ENCODE assay signal across 22 cellular contexts in genomic region chr5:138498381-138498780, GRCh38. TPM values are rescaled to one million over a fixed set of nuclear protein-coding genes. Genes with fewer than 3 reads are reported as not detected.
DNase-seq lines count a peak whose midpoint lies in the region; ATAC-seq, FAIRE-seq and TF ChIP-seq lines count a peak whose summit lies in the region.
"Had no signal": no experiment of that assay in that cellular context is flagged by ENCODE, and none has a peak within 500 bp of the region (broad histone marks: within the 10 kb centered on the region; RNA-seq: fewer than 3 reads in every experiment).

No MANE protein-coding gene starts in this region.

- no peak for TF ChIP-seq RAD21 in K562 (CRISPR knock-in tag; conservative IDR thresholded peaks at IDR 0.05 in 1 of 2, IDR thresholded peaks at IDR 0.05 in 1 of 2)

- POLR2A ChIA-PET in K562 (lab: Yijun Ruan, JAX), result interaction anchor here (0.6 to 2.9 kb wide), 3 partner anchors 12 to 292 kb away, joined by 3 to 11 read pairs (median 6); partner anchors contain the start of gene EGR1

- no peak overlapping the region for H4K91ac ChIP-seq in mesenchymal stem cell (ENCODE audit: low read length)

- H3K9me1 ChIP-seq in K562 (ENCODE audit: control insufficient read depth, insufficient read depth, low read length), result no peaks in the 10 kb centered on the region

- WGBS in K562 (ENCODE audit: insufficient coverage, low coverage, missing lambda C conversion rate), result 6% methylated on average over 4 of the region's 4 CpGs
- WGBS in mesenchymal stem cell, result 90% methylated on average over 3 of the region's 4 CpGs

- H3K27me3 ChIP-seq in K562 (ENCODE audit: control insufficient read depth in 2 of 2, insufficient read depth in 2 of 2, low read length in 2 of 2) (no peaks in the 10 kb centered on the region), mesenchymal stem cell (ENCODE audit: control insufficient read depth in 1 of 2, insufficient read depth in 1 of 2, low read length in 2 of 2) (no peaks in the 10 kb centered on the region)
- H3K27me3 ChIP-seq: BE2C, BLaER1 had no signal

- intact Hi-C loops in K562 (cut with micrococcal nuclease), result no loop called here

- no peaks in the 10 kb centered on the region for H3K9me3 ChIP-seq in K562 (replicated peaks; ENCODE audit: control insufficient read depth, insufficient read depth, low read depth, low read length)
- H3K9me3 ChIP-seq in mesenchymal stem cell (ENCODE audit: control insufficient read depth, low read length), result no peaks in the 10 kb centered on the region
- H3K9me3 ChIP-seq: BE2C, BLaER1 had no signal

- no peak overlapping the region for H3K23ac ChIP-seq in mesenchymal stem cell (ENCODE audit: low read length in 2 of 2)

- in situ Hi-C loops in K562 (cut with MboI), result no loop called here

- no peak for TF ChIP-seq EP300 in K562 (IDR thresholded peaks at IDR 0.05; ENCODE audit: low read length)

- H3K9ac ChIP-seq in K562 (ENCODE audit: insufficient read depth in 1 of 2, low read depth in 2 of 2, low read length in 2 of 2) (no peak overlapping the region), mesenchymal stem cell (ENCODE audit: low read length) (no peak overlapping the region)
- H3K9ac ChIP-seq: BLaER1 had no signal

- H3K79me2 ChIP-seq in K562 (ENCODE audit: control insufficient read depth, insufficient read depth, low read length), result no peaks in the 10 kb centered on the region; the same call in 2 of the 3 replicates

- peaks cover 2% of the 10 kb centered on the region for H3K79me1 ChIP-seq in mesenchymal stem cell (replicated peaks; ENCODE audit: low read length, poor library complexity, severe bottlenecking)

- H3K4me3 ChIP-seq in K562 (no peak overlapping the region), fibroblast of the aortic adventitia (ENCODE audit: low read depth, low read length) (no peak overlapping the region), mesenchymal stem cell (ENCODE audit: insufficient read depth in 1 of 2, low read depth in 1 of 2, low read length in 2 of 2) (no peak overlapping the region)
- H3K4me3 ChIP-seq: BLaER1 had no signal

- FAIRE-seq in K562 (lab: Jason Lieb, UNC), result no peak
- no peak for FAIRE-seq in urothelium cell line (lab: Jason Lieb, UNC)
- FAIRE-seq: A204.1, G401.6, GM12891 had no signal

- BruUV-seq in K562 (replicated peaks; lab: Mats Ljungman, UMichigan), result no TSS peak

- H3K14ac ChIP-seq in mesenchymal stem cell (ENCODE audit: low read length in 2 of 2), result no peak overlapping the region

- H3K18ac ChIP-seq in mesenchymal stem cell (ENCODE audit: low read depth in 1 of 2, low read length in 2 of 2), result no peak overlapping the region

- no peak overlapping the region for H2BK15ac ChIP-seq in mesenchymal stem cell (ENCODE audit: low read depth, poor library complexity, severe bottlenecking)

- no peak overlapping the region for H2AK5ac ChIP-seq in mesenchymal stem cell (ENCODE audit: low read length, severe bottlenecking)

- H4K20me1 ChIP-seq in K562 (replicated peaks; ENCODE audit: control insufficient read depth, insufficient read depth, low read length), result no peaks in the 10 kb centered on the region

- CTCF ChIA-PET in K562 (lab: Yijun Ruan, JAX; ENCODE audit: low intra/inter-chr PET ratio), result interaction anchor here (1.6 kb wide), 1 partner anchor 34 kb away, joined by 3 read pairs; no protein-coding TSS in a partner anchor

- no peak overlapping the region for H2BK12ac ChIP-seq in mesenchymal stem cell (ENCODE audit: low read length in 2 of 2)

- no peak overlapping the region for H3K4ac ChIP-seq in mesenchymal stem cell (ENCODE audit: low read depth in 1 of 2, low read length in 2 of 2)

- H3K4me1 ChIP-seq in K562 (replicated peaks in 1 of 2; ENCODE audit: control insufficient read depth in 2 of 2, insufficient read depth in 2 of 2, low read length in 2 of 2) (peaks cover 5 to 7% of the 10 kb centered on the region in 2 experiments; a peak in 4 of 5 replicates), mesenchymal stem cell (ENCODE audit: control insufficient read depth, insufficient read depth, low read depth, low read length) (peaks cover 2% of the 10 kb centered on the region)

- H3K27ac ChIP-seq in K562 (ENCODE audit: extremely low read depth, low read depth, low read length) (no peak overlapping the region), mesenchymal stem cell (ENCODE audit: low read length, poor library complexity, severe bottlenecking) (no peak overlapping the region)
- H3K27ac ChIP-seq: BLaER1 had no signal

- ATAC-seq in K562, result no peak
- ATAC-seq in GM18861 (IDR thresholded peaks at IDR 0.05; ENCODE audit: unreplicated experiment), result no peak

- no peak overlapping the region for H4K8ac ChIP-seq in mesenchymal stem cell (ENCODE audit: low read length)

- no peak for TF ChIP-seq CTCF in K562 (IDR thresholded peaks at IDR 0.05 in 2 of 3, conservative IDR thresholded peaks at IDR 0.05 in 1 of 3; ENCODE audit: insufficient read depth in 2 of 3, low read depth in 1 of 3, low read length in 3 of 3)
- no peak for TF ChIP-seq CTCF in fibroblast of the aortic adventitia (IDR thresholded peaks at IDR 0.05; ENCODE audit: insufficient read depth, low read length)

- H2BK5ac ChIP-seq in mesenchymal stem cell (ENCODE audit: low read depth, low read length, poor library complexity, severe bottlenecking), result no peak overlapping the region

- H2AFZ ChIP-seq in K562 (ENCODE audit: low read depth, low read length) (no peak overlapping the region), mesenchymal stem cell (ENCODE audit: low read depth, low read length) (no peak overlapping the region)

- DNase-seq in K562 (ENCODE audit: extremely low read depth in 1 of 4, low spot score in 3 of 4), result no peak
- DNase-seq in dermis microvascular lymphatic vessel endothelial cell (ENCODE audit: low read depth in 2 of 2), result peak; percentile 5 to 23
- peak; percentile 22 for DNase-seq in fibroblast of the aortic adventitia (ENCODE audit: low read depth)
- DNase-seq in urothelium cell line (ENCODE audit: low spot score), result no peak
- no peak for DNase-seq in SIG-M5 (lab: John Stamatoyannopoulos, UW)
- no peak for DNase-seq in mesenchymal stem cell
- DNase-seq: 8988T; ACHN; BE2C; C1 segment of cervical spinal cord; CD4-positive, alpha-beta memory T cell; CD4-positive, CD25-positive, alpha-beta regulatory T cell; CD8-positive, alpha-beta memory T cell; COR-L47; DMS79 treated with DMSO at 0.1 percent for 48 hours; GF-D8 had no signal

- no peak overlapping the region for H2BK120ac ChIP-seq in mesenchymal stem cell (ENCODE audit: low read depth, low read length)

- no peaks in the 10 kb centered on the region for H3K36me3 ChIP-seq in K562 (ENCODE audit: control insufficient read depth, insufficient read depth, low read length)
- no peaks in the 10 kb centered on the region for H3K36me3 ChIP-seq in mesenchymal stem cell (ENCODE audit: control insufficient read depth in 1 of 2, insufficient read depth in 2 of 2, low read depth in 1 of 2, low read length in 2 of 2)
- H3K36me3 ChIP-seq: BE2C, BLaER1 had no signal

- no peak overlapping the region for H3K4me2 ChIP-seq in K562 (ENCODE audit: insufficient read depth, low read length)
- H3K4me2 ChIP-seq in mesenchymal stem cell (ENCODE audit: low read length, poor library complexity, severe bottlenecking), result no peak overlapping the region
- H3K4me2 ChIP-seq: BLaER1 had no signal

- TF ChIP-seq POLR2A in K562 (conservative IDR thresholded peaks at IDR 0.05), result no peak

RNA-seq across cellular contexts. Expression of gene EGR1, which starts 33.1 kb away (rescaled TPM):
- total RNA-seq in K562 (2011; cell fraction: chromatin; rRNA removed; ENCODE audit: low replicate concordance), result 105 and 112 TPM in 2 replicates
- total RNA-seq in K562 (2011; cell fraction: nucleolus; rRNA removed), result 51.7 and 57.5 TPM in 2 replicates
- total RNA-seq in K562 (2011; cell fraction: nucleoplasm; rRNA removed), result 70.1 and 77.6 TPM in 2 replicates
- 10.1 and 32.7 TPM in 2 replicates for total RNA-seq in K562 (2014; rRNA removed)
- total RNA-seq in K562 (2014; rRNA removed; fragmentation: Illumina TruSeq; extraction: Trizol), result 12.0 and 19.7 TPM in 2 replicates
- total RNA-seq in K562 (2015; rRNA removed; fragmentation: Illumina TruSeq; extraction: Trizol), result 1.3 and 1.7 TPM in 2 replicates
- total RNA-seq in K562 (2021), result 77.0 and 135 TPM in 2 replicates
- 9.0 and 12.2 TPM in 2 replicates for polyA plus RNA-seq in K562 (2011; rRNA removed)
- 10.0 and 22.8 TPM in 2 replicates for polyA plus RNA-seq in K562 (2011; cell fraction: cytosol; rRNA removed)
- polyA plus RNA-seq in K562 (2011; cell fraction: nucleus; rRNA removed), result 25.0 and 99.0 TPM in 2 replicates
- 195 and 197 TPM in 2 replicates for polyA plus RNA-seq in K562 (2012)
- polyA plus RNA-seq in K562 (2014; fragmentation: Illumina TruSeq; extraction: Trizol), result 78.6 and 132 TPM in 2 replicates
- 10 to 100 TPM; 21.5 to 43.6 TPM for polyA plus RNA-seq in K562 (2014; fragmentation: Nextera tagmentation; extraction: Ambion mirVana)
- 54.7 and 102 TPM in 2 replicates for polyA plus RNA-seq in K562 (2014; rRNA removed)
- polyA minus RNA-seq in K562 (2011; rRNA and poly(A)+ RNA removed), result 8.4 and 15.0 TPM in 2 replicates
- 36.2 and 53.5 TPM in 2 replicates for polyA minus RNA-seq in K562 (2011; cell fraction: cytosol; rRNA and poly(A)+ RNA removed)
- polyA minus RNA-seq in K562 (2011; cell fraction: nucleus; rRNA and poly(A)+ RNA removed), result 13.7 and 30.8 TPM in 2 replicates
- total RNA-seq in dermis microvascular lymphatic vessel endothelial cell, result 0.90 and 3.7 TPM in 2 replicates
- 1.6 and 6.3 TPM in 2 replicates for total RNA-seq in fibroblast of the aortic adventitia (ENCODE audit: low replicate concordance)
- 459 TPM for polyA plus RNA-seq in mesenchymal stem cell (2013, experiment 1 of 2)
- 434 TPM for polyA plus RNA-seq in mesenchymal stem cell (2013, experiment 2 of 2)

RNA-seq across cellular contexts. Expression of gene ETF1, which starts 44.7 kb away (rescaled TPM):
- 43.7 and 83.9 TPM in 2 replicates for total RNA-seq in K562 (2011; cell fraction: chromatin; rRNA removed; ENCODE audit: low replicate concordance)
- 26.2 and 27.1 TPM in 2 replicates for total RNA-seq in K562 (2011; cell fraction: nucleolus; rRNA removed)
- 53.3 and 65.5 TPM in 2 replicates for total RNA-seq in K562 (2011; cell fraction: nucleoplasm; rRNA removed)
- total RNA-seq in K562 (2014; rRNA removed), result 149 and 157 TPM in 2 replicates
- total RNA-seq in K562 (2014; rRNA removed; fragmentation: Illumina TruSeq; extraction: Trizol), result 190 and 225 TPM in 2 replicates
- total RNA-seq in K562 (2015; rRNA removed; fragmentation: Illumina TruSeq; extraction: Trizol), result 146 and 159 TPM in 2 replicates
- 189 and 209 TPM in 2 replicates for total RNA-seq in K562 (2021)
- 113 and 179 TPM in 2 replicates for polyA plus RNA-seq in K562 (2011; rRNA removed)
- polyA plus RNA-seq in K562 (2011; cell fraction: cytosol; rRNA removed), result 43.2 and 61.7 TPM in 2 replicates
- 33.0 and 41.2 TPM in 2 replicates for polyA plus RNA-seq in K562 (2011; cell fraction: nucleus; rRNA removed)
- polyA plus RNA-seq in K562 (2012), result 93.8 and 122 TPM in 2 replicates
- polyA plus RNA-seq in K562 (2014; fragmentation: Illumina TruSeq; extraction: Trizol), result 162 and 198 TPM in 2 replicates
- polyA plus RNA-seq in K562 (2014; fragmentation: Nextera tagmentation; extraction: Ambion mirVana), result 10 to 100 TPM; 53.7 to 57.3 TPM
- polyA plus RNA-seq in K562 (2014; rRNA removed), result 137 and 164 TPM in 2 replicates
- polyA minus RNA-seq in K562 (2011; rRNA and poly(A)+ RNA removed), result 249 and 254 TPM in 2 replicates
- 67.7 and 94.2 TPM in 2 replicates for polyA minus RNA-seq in K562 (2011; cell fraction: cytosol; rRNA and poly(A)+ RNA removed)
- polyA minus RNA-seq in K562 (2011; cell fraction: nucleus; rRNA and poly(A)+ RNA removed), result 25.3 and 40.0 TPM in 2 replicates
- 87.4 and 96.5 TPM in 2 replicates for total RNA-seq in dermis microvascular lymphatic vessel endothelial cell
- total RNA-seq in fibroblast of the aortic adventitia (ENCODE audit: low replicate concordance), result 72.0 and 112 TPM in 2 replicates
- 93.4 TPM for polyA plus RNA-seq in mesenchymal stem cell (2013, experiment 1 of 2)
- 96.7 TPM for polyA plus RNA-seq in mesenchymal stem cell (2013, experiment 2 of 2)

RNA-seq across cellular contexts. Expression of gene REEP2, which starts 59.5 kb away (rescaled TPM):
- 0.30 and 2.6 TPM in 2 replicates for total RNA-seq in K562 (2011; cell fraction: chromatin; rRNA removed; ENCODE audit: low replicate concordance)
- total RNA-seq in K562 (2011; cell fraction: nucleolus; rRNA removed), result 0.67 and 0.92 TPM in 2 replicates
- total RNA-seq in K562 (2011; cell fraction: nucleoplasm; rRNA removed), result 0.76 and 1.8 TPM in 2 replicates
- total RNA-seq in K562 (2014; rRNA removed) (0.09 and 0.49 TPM in 2 replicates), K562 (2014; rRNA removed; fragmentation: Illumina TruSeq; extraction: Trizol) (0.11 TPM in 1 of 2 replicates, not detected in the other), K562 (2015; rRNA removed; fragmentation: Illumina TruSeq; extraction: Trizol) (0.26 and 0.29 TPM in 2 replicates), K562 (2021) (0.44 and 0.63 TPM in 2 replicates), dermis microvascular lymphatic vessel endothelial cell (1.2 and 1.6 TPM in 2 replicates), fibroblast of the aortic adventitia (ENCODE audit: low replicate concordance) (1.1 and 6.1 TPM in 2 replicates)
- polyA plus RNA-seq in K562 (2011; rRNA removed) (0.69 and 1.1 TPM in 2 replicates), K562 (2014; fragmentation: Illumina TruSeq; extraction: Trizol) (0.13 and 0.54 TPM in 2 replicates), K562 (2014; fragmentation: Nextera tagmentation; extraction: Ambion mirVana) (under 1 TPM in 1 of 2 experiments, not detected in 1; 0.03 TPM), K562 (2014; rRNA removed) (0.05 and 0.32 TPM in 2 replicates)
- polyA plus RNA-seq in K562 (2011; cell fraction: cytosol; rRNA removed), result 1.3 and 1.6 TPM in 2 replicates
- polyA plus RNA-seq in K562 (2011; cell fraction: nucleus; rRNA removed), result 2.2 and 3.1 TPM in 2 replicates
- 0.42 TPM in 2 replicates for polyA plus RNA-seq in K562 (2012)
- 0.99 and 2.2 TPM in 2 replicates for polyA minus RNA-seq in K562 (2011; rRNA and poly(A)+ RNA removed)
- polyA minus RNA-seq in K562 (2011; cell fraction: cytosol; rRNA and poly(A)+ RNA removed), result 0.95 TPM in 1 of 2 replicates, not detected in the other
- polyA minus RNA-seq in K562 (2011; cell fraction: nucleus; rRNA and poly(A)+ RNA removed), result 0.11 and 0.67 TPM in 2 replicates
- 9.4 TPM for polyA plus RNA-seq in mesenchymal stem cell (2013, experiment 1 of 2)
- 9.3 TPM for polyA plus RNA-seq in mesenchymal stem cell (2013, experiment 2 of 2)
- total RNA-seq: CD4-positive, alpha-beta memory T cell; CD4-positive, CD25-positive, alpha-beta regulatory T cell had no signal
- polyA plus RNA-seq: CD14-positive monocyte had no signal

Comparison
In these comparisons a context has a peak if more than half of its experiments do, and no peak if none do; other contexts are left out.
1. DNase-seq: peak in dermis microvascular lymphatic vessel endothelial cell (2 of 2) and fibroblast of the aortic adventitia (single experiment); none in K562 (0 of 4), urothelium cell line (single experiment), SIG-M5 (single experiment) and mesenchymal stem cell (single experiment).